Comparison of ENCODE assay signal across 14 cellular contexts in the genomic region with DNA sequence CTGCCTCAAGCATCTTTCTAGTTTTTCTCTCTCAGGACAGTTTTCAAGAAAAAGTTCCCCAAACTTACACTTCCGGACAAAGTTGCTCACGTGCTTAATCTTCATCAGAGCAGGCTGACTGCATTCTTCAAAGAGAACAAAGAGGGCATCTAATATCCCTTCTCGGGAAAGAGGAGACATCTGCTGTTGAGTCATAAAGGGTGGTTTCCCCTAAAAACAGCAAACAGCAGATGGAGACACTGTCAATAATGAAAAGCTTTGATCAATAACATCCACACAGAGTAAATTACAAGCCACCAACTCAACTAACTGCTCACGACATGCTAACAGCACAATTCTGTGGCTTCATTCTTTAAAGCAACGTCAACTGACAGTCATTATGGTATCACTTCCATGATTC. TPM values are rescaled to one million over a fixed set of nuclear protein-coding genes. Genes with fewer than 3 reads are reported as not detected.
DNase-seq lines count a peak whose midpoint lies in the region; ATAC-seq and TF ChIP-seq lines count a peak whose summit lies in the region.
"Had no signal": no experiment of that assay in that cellular context is flagged by ENCODE, and none has a peak within 500 bp of the region (broad histone marks: within the 10 kb centered on the region; RNA-seq: fewer than 3 reads in every experiment).

No MANE protein-coding gene starts in this region.

- H3K4me3 Mint-ChIP-seq in GM23338, result no peak overlapping the region
- H3K4me3 Mint-ChIP-seq: activated naive CD8-positive, alpha-beta T cell treated with anti-CD3 and anti-CD28 coated beads, Interleukin-2, amount 50 U/mL, for 24 hours; T-cell had no signal

- H3K36me3 Mint-ChIP-seq in GM23338 (ENCODE audit: low read depth), result peaks cover 77% of the 10 kb centered on the region
- H3K36me3 Mint-ChIP-seq: T-cell had no signal

- no peaks in the 10 kb centered on the region for H3K9me3 Mint-ChIP-seq in GM23338
- H3K9me3 Mint-ChIP-seq: activated naive CD8-positive, alpha-beta T cell treated with anti-CD3 and anti-CD28 coated beads, Interleukin-2, amount 50 U/mL, for 24 hours; T-cell had no signal

- H3K9me2 ChIP-seq in GM23338 (ENCODE audit: insufficient read depth), result no peaks in the 10 kb centered on the region

- H3K4me1 Mint-ChIP-seq in GM23338, result no peaks in the 10 kb centered on the region
- H3K4me1 Mint-ChIP-seq: activated naive CD8-positive, alpha-beta T cell treated with anti-CD3 and anti-CD28 coated beads, Interleukin-2, amount 50 U/mL, for 24 hours; T-cell had no signal

- H3F3A ChIP-seq in GM23338 (replicated peaks; ENCODE audit: low read depth), result no peaks in the 10 kb centered on the region

- H3K27me3 ChIP-seq in ACC112 (ENCODE audit: insufficient read depth, low read length) (no peaks in the 10 kb centered on the region), GM23338 (ENCODE audit: insufficient read depth) (no peaks in the 10 kb centered on the region), foreskin keratinocyte (no peaks in the 10 kb centered on the region)
- H3K27me3 ChIP-seq: upper lobe of left lung had no signal

- DNase-seq in GM23338 (ENCODE audit: low spot score), result no peak
- peak; percentile 8 for DNase-seq in astrocyte of the hippocampus (ENCODE audit: low read depth, low spot score)
- peak; percentile 65 to 81 for DNase-seq in foreskin keratinocyte
- DNase-seq in T-helper 1 cell, result no peak
- no peak for DNase-seq in NCI-H187 treated with DMSO at 0.1 percent for 48 hours (lab: John Stamatoyannopoulos, UW)
- DNase-seq: activated naive CD8-positive, alpha-beta T cell treated with anti-CD3 and anti-CD28 coated beads, Interleukin-2, amount 50 U/mL, for 24 hours; DND-41; H7; posterior cingulate gyrus; T-cell; upper lobe of left lung had no signal

- H3K4me3 ChIP-seq in ACC112 (ENCODE audit: low read depth, low read length) (peak overlapping the region; percentile 10; the same call in 1 of the 2 replicates), GM23338 (no peak overlapping the region)
- H3K4me3 ChIP-seq: upper lobe of left lung had no signal

- H3K36me3 ChIP-seq in ACC112 (ENCODE audit: insufficient read depth, low read length) (peaks cover 11% of the 10 kb centered on the region; the same call in 1 of the 2 replicates), GM23338 (ENCODE audit: insufficient read depth) (peaks cover 50% of the 10 kb centered on the region)
- H3K36me3 ChIP-seq: upper lobe of left lung had no signal

- H3K27ac Mint-ChIP-seq in GM23338, result peak overlapping the region; percentile 38; the same call in 1 of the 2 replicates
- H3K27ac Mint-ChIP-seq: activated naive CD8-positive, alpha-beta T cell treated with anti-CD3 and anti-CD28 coated beads, Interleukin-2, amount 50 U/mL, for 24 hours; T-cell had no signal

- H3K4me2 ChIP-seq in GM23338, result no peak overlapping the region

- peaks cover 14% of the 10 kb centered on the region for H3K4me1 ChIP-seq in ACC112 (ENCODE audit: control insufficient read depth, insufficient read depth, low read length, unreplicated experiment)
- no peaks in the 10 kb centered on the region for H3K4me1 ChIP-seq in GM23338 (ENCODE audit: insufficient read depth)
- H3K4me1 ChIP-seq in foreskin keratinocyte, result peaks cover 17% of the 10 kb centered on the region
- H3K4me1 ChIP-seq: upper lobe of left lung had no signal

- no peaks in the 10 kb centered on the region for H3K79me2 ChIP-seq in ACC112 (ENCODE audit: control insufficient read depth, insufficient read depth, low read length, unreplicated experiment)
- H3K79me2 ChIP-seq in GM23338 (replicated peaks; ENCODE audit: insufficient read depth), result no peaks in the 10 kb centered on the region

- H3K27me3 Mint-ChIP-seq in GM23338 (ENCODE audit: insufficient read depth, low read depth, poor library complexity), result no peaks in the 10 kb centered on the region
- H3K27me3 Mint-ChIP-seq: activated naive CD8-positive, alpha-beta T cell treated with anti-CD3 and anti-CD28 coated beads, Interleukin-2, amount 50 U/mL, for 24 hours; T-cell had no signal

- H3K27ac ChIP-seq in ACC112 (ENCODE audit: low read depth, low read length), result peak overlapping the region; percentile 90
- no peak overlapping the region for H3K27ac ChIP-seq in GM23338 (ENCODE audit: low read depth)
- H3K27ac ChIP-seq in foreskin keratinocyte, result peak overlapping the region; percentile 99
- H3K27ac ChIP-seq: upper lobe of left lung had no signal

- TF ChIP-seq CTCF in GM23338 (conservative IDR thresholded peaks at IDR 0.05; ENCODE audit: low read depth in 2 of 2), result no peak
- peak; percentile 54 for TF ChIP-seq CTCF in foreskin keratinocyte (conservative IDR thresholded peaks at IDR 0.05)

- H2AFZ ChIP-seq in ACC112 (ENCODE audit: low read length, unreplicated experiment), result peak overlapping the region; percentile 89
- no peak overlapping the region for H2AFZ ChIP-seq in GM23338

- ATAC-seq in GM23338 (no peak), foreskin keratinocyte (peak; percentile 81), HG02884 (IDR thresholded peaks at IDR 0.05; ENCODE audit: unreplicated experiment) (no peak), GM21526 (IDR thresholded peaks at IDR 0.05; ENCODE audit: low FRiP score, unreplicated experiment) (no peak)
- ATAC-seq: activated naive CD8-positive, alpha-beta T cell treated with anti-CD3 and anti-CD28 coated beads, Interleukin-2, amount 50 U/mL, for 24 hours; T-cell had no signal

- H4K20me1 ChIP-seq in GM23338 (replicated peaks; ENCODE audit: insufficient read depth), result peaks cover 10% of the 10 kb centered on the region; the same call in 1 of the 2 replicates

TF ChIP-seq in GM23338, 12 proteins besides CTCF, POLR2A, EP300 and RAD21:
- TF ChIP-seq STAT1 (IDR thresholded peaks at IDR 0.05; ENCODE audit: unreplicated experiment) (no peak), EZH2phosphoT487 (IDR thresholded peaks at IDR 0.05; ENCODE audit: unreplicated experiment) (no peak), ZNF114 (CRISPR knock-in tag; IDR thresholded peaks at IDR 0.05) (no peak), POLR2AphosphoS5 (IDR thresholded peaks at IDR 0.05; ENCODE audit: low read depth) (no peak), NANOG (IDR thresholded peaks at IDR 0.05; ENCODE audit: borderline replicate concordance) (no peak), EZH2 (IDR thresholded peaks at IDR 0.05; ENCODE audit: low read depth, unreplicated experiment) (no peak), CREB1 (CRISPR knock-in tag; IDR thresholded peaks at IDR 0.05; ENCODE audit: low read depth) (no peak), ZNF331 (CRISPR knock-in tag; IDR thresholded peaks at IDR 0.05; ENCODE audit: low read depth) (no peak), JUNB (IDR thresholded peaks at IDR 0.05; ENCODE audit: unreplicated experiment) (no peak)
- TF ChIP-seq, protein P1, sequence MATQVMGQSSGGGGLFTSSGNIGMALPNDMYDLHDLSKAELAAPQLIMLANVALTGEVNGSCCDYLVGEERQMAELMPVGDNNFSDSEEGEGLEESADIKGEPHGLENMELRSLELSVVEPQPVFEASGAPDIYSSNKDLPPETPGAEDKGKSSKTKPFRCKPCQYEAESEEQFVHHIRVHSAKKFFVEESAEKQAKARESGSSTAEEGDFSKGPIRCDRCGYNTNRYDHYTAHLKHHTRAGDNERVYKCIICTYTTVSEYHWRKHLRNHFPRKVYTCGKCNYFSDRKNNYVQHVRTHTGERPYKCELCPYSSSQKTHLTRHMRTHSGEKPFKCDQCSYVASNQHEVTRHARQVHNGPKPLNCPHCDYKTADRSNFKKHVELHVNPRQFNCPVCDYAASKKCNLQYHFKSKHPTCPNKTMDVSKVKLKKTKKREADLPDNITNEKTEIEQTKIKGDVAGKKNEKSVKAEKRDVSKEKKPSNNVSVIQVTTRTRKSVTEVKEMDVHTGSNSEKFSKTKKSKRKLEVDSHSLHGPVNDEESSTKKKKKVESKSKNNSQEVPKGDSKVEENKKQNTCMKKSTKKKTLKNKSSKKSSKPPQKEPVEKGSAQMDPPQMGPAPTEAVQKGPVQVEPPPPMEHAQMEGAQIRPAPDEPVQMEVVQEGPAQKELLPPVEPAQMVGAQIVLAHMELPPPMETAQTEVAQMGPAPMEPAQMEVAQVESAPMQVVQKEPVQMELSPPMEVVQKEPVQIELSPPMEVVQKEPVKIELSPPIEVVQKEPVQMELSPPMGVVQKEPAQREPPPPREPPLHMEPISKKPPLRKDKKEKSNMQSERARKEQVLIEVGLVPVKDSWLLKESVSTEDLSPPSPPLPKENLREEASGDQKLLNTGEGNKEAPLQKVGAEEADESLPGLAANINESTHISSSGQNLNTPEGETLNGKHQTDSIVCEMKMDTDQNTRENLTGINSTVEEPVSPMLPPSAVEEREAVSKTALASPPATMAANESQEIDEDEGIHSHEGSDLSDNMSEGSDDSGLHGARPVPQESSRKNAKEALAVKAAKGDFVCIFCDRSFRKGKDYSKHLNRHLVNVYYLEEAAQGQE (IDR thresholded peaks at IDR 0.05; ENCODE audit: unreplicated experiment), result no peak
TF ChIP-seq in GM23338: peak in this region for 0.

RNA-seq across cellular contexts. Expression of a gene that starts 8.1 kb away (rescaled TPM):
- 34.9 and 47.8 TPM in 2 replicates for total RNA-seq in GM23338 (2014; rRNA removed; shearing (Covaris generic))
- polyA plus RNA-seq in GM23338 (2016; fragmentation: Nextera tagmentation; extraction: Ambion mirVana), result 9.7 and 9.9 TPM in 2 replicates
- total RNA-seq in foreskin keratinocyte, result 25.7 and 26.9 TPM in 2 replicates
- polyA plus RNA-seq in foreskin keratinocyte, result 3.9 and 5.2 TPM in 2 replicates

Comparison
In these comparisons a context has a peak if more than half of its experiments do, and no peak if none do; other contexts are left out.
1. DNase-seq: peak in astrocyte of the hippocampus (single experiment) and foreskin keratinocyte (2 of 2); none in GM23338 (single experiment), T-helper 1 cell (0 of 5) and NCI-H187 treated with DMSO at 0.1 percent for 48 hours (single experiment).